2 cellular contexts compared by ENCODE assay signal in genomic region chr2:202072226-202072625, GRCh38.
TF ChIP-seq lines count a peak whose summit lies in the region.

No MANE protein-coding gene starts in this region.

TF ChIP-seq in GM23338, 12 proteins besides CTCF, POLR2A, EP300 and RAD21:
- no peak for TF ChIP-seq REST (IDR thresholded peaks at IDR 0.05; ENCODE audit: unreplicated experiment)
- no peak for TF ChIP-seq ZNF462 (CRISPR knock-in tag; IDR thresholded peaks at IDR 0.05)
- no peak for TF ChIP-seq EZH2phosphoT487 (IDR thresholded peaks at IDR 0.05; ENCODE audit: unreplicated experiment)
- no peak for TF ChIP-seq JUNB (IDR thresholded peaks at IDR 0.05; ENCODE audit: unreplicated experiment)
- no peak for TF ChIP-seq ETS1 (IDR thresholded peaks at IDR 0.05)
- no peak for TF ChIP-seq EZH2 (IDR thresholded peaks at IDR 0.05; ENCODE audit: low read depth, unreplicated experiment)
- no peak for TF ChIP-seq ZNF114 (CRISPR knock-in tag; IDR thresholded peaks at IDR 0.05)
- no peak for TF ChIP-seq STAT1 (IDR thresholded peaks at IDR 0.05; ENCODE audit: unreplicated experiment)
- no peak for TF ChIP-seq POLR2AphosphoS5 (IDR thresholded peaks at IDR 0.05; ENCODE audit: low read depth)
- no peak for TF ChIP-seq CREB1 (CRISPR knock-in tag; IDR thresholded peaks at IDR 0.05; ENCODE audit: low read depth)
- TF ChIP-seq ZNF331 (CRISPR knock-in tag; IDR thresholded peaks at IDR 0.05; ENCODE audit: low read depth) = no peak
- TF ChIP-seq NANOG (IDR thresholded peaks at IDR 0.05; ENCODE audit: borderline replicate concordance) = no peak
TF ChIP-seq in GM23338: peak in this region for 0.

TF ChIP-seq in SK-N-SH treated with all-trans-retinoic acid at 6 μM for 48 hours, 23 proteins besides CTCF, POLR2A, EP300 and RAD21 (continued from another document):
- TF ChIP-seq PPARA (CRISPR knock-in tag; IDR thresholded peaks at IDR 0.05; ENCODE audit: borderline replicate concordance) (no peak), PATZ1 (CRISPR knock-in tag; IDR thresholded peaks at IDR 0.05; ENCODE audit: borderline replicate concordance) (no peak), ZNF565 (CRISPR knock-in tag; conservative IDR thresholded peaks at IDR 0.05; ENCODE audit: low read depth) (no peak), ZFP3 (CRISPR knock-in tag; IDR thresholded peaks at IDR 0.05) (no peak), TSHZ2 (CRISPR knock-in tag; IDR thresholded peaks at IDR 0.05) (no peak)
